Comparison of ENCODE assay signal across 8 cellular contexts in genomic region chr19:11434703-11435056, GRCh38.
DNase-seq lines count a peak whose midpoint lies in the region; ATAC-seq and TF ChIP-seq lines count a peak whose summit lies in the region.

No MANE protein-coding gene starts in this region.

- no peak for DNase-seq in AG04449 (ENCODE audit: low read depth, low spot score)
- no peak for DNase-seq in RWPE1 (ENCODE audit: low spot score)
- no peak for DNase-seq in fibroblast of pulmonary artery (ENCODE audit: low read depth)
- no peak for DNase-seq in NCI-H510A treated with DMSO at 0.1 percent for 48 hours (lab: John Stamatoyannopoulos, UW)

- POLR2A ChIA-PET in AG04449 (lab: Yijun Ruan, JAX): interaction anchor here (1.0 kb wide), 3 partner anchors 60 to 95 kb away, joined by 3 read pairs; partner anchors contain the start of genes CCDC159, RAB3D, SWSAP1 and TMEM205
- POLR2A ChIA-PET in RWPE1 (lab: Yijun Ruan, JAX; ENCODE audit: low non-redundant PET): interaction anchor here (0.6 kb wide), 1 partner anchor 205 kb away, joined by 9 read pairs; no protein-coding TSS in a partner anchor

- ATAC-seq in GM21360 (IDR thresholded peaks at IDR 0.05; ENCODE audit: unreplicated experiment) (peak; percentile 18), GM18873 (IDR thresholded peaks at IDR 0.05; ENCODE audit: low FRiP score, unreplicated experiment) (no peak), GM21381 (IDR thresholded peaks at IDR 0.05; ENCODE audit: unreplicated experiment) (no peak)

- CTCF ChIA-PET in AG04449 (lab: Yijun Ruan, JAX): interaction anchor here (1.0 to 3.8 kb wide), 12 partner anchors 8 to 148 kb away, joined by 3 to 20 read pairs (median 5); partner anchors contain the start of gene EPOR
- CTCF ChIA-PET in RWPE1 (lab: Yijun Ruan, JAX): interaction anchor here (0.5 to 1.0 kb wide), 7 partner anchors 9 to 277 kb away, joined by 3 to 12 read pairs (median 3); no protein-coding TSS in a partner anchor

- H3K27ac ChIP-seq in RWPE1 (peak overlapping the region; percentile 84), skin epidermis (peak overlapping the region in 19 of 21 experiments; percentile 6 to 86 (median 69))

- H3K4me3 ChIP-seq in AG04449 (ENCODE audit: low read depth, low read length): peak overlapping the region; percentile 59
- peak overlapping the region; percentile 99 for H3K4me3 ChIP-seq in fibroblast of pulmonary artery (replicated peaks; ENCODE audit: low read depth, low read length)
- peak overlapping the region; percentile 43 to 87 (median 68) for H3K4me3 ChIP-seq in skin epidermis

- TF ChIP-seq CTCF in AG04449 (IDR thresholded peaks at IDR 0.05; ENCODE audit: insufficient read depth, low read length, missing control alignments) (no peak), RWPE1 (conservative IDR thresholded peaks at IDR 0.05; ENCODE audit: low read depth) (no peak), fibroblast of pulmonary artery (IDR thresholded peaks at IDR 0.05; ENCODE audit: low read length, missing control alignments) (no peak)
